In the genomic region with DNA sequence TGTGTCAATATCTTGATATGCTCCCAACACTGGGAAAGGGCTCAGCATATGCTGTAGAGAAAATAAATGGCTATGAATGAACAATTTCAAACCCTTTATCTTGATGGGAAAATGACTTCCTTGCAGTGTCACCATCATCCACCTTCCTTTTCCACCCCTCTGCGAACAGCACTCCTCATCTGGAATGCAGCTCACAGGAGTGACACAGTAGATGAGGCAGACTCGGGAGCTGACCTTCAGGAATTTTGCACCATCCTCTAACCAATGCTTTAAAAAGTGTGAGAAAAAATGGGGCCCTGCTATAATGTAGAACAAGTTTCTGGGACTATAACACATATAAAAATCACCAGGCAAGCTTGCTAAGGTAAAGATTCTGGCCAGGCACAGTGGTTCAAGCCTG, we compare ENCODE assay signal across 32 cellular contexts.
"Had no signal": no experiment of that assay in that cellular context is flagged by ENCODE, and none has a peak within 500 bp of the region (broad histone marks: within the 10 kb centered on the region; RNA-seq: fewer than 3 reads in every experiment).

No MANE protein-coding gene starts in this region.

- H3K4me1 Mint-ChIP-seq: activated CD4-positive, alpha-beta memory T cell treated with anti-CD3 and anti-CD28 coated beads, Interleukin-2, amount 10 ng/mL, durations not matched to agents 7 days and 5 days; activated CD4-positive, alpha-beta T cell treated with anti-CD3 and anti-CD28 coated beads, Interleukin-2, amount 10 ng/mL, durations not matched to agents 24 days and 14 days; activated naive CD4-positive, alpha-beta T cell treated with anti-CD3 and anti-CD28 coated beads, Interleukin-2, amount 50 U/mL, for 24 hours; activated naive CD8-positive, alpha-beta T cell treated with anti-CD3 and anti-CD28 coated beads, Interleukin-2, amount 50 U/mL, for 24 hours; central memory CD8-positive, alpha-beta T cell; naive thymus-derived CD4-positive, alpha-beta T cell had no signal

- H3K4me3 Mint-ChIP-seq: activated CD4-positive, alpha-beta memory T cell treated with anti-CD3 and anti-CD28 coated beads, Interleukin-2, amount 10 ng/mL, durations not matched to agents 7 days and 5 days; activated CD4-positive, alpha-beta T cell treated with anti-CD3 and anti-CD28 coated beads, Interleukin-2, amount 10 ng/mL, durations not matched to agents 24 days and 14 days; activated naive CD4-positive, alpha-beta T cell treated with anti-CD3 and anti-CD28 coated beads, Interleukin-2, amount 50 U/mL, for 24 hours; activated naive CD8-positive, alpha-beta T cell treated with anti-CD3 and anti-CD28 coated beads, Interleukin-2, amount 50 U/mL, for 24 hours; central memory CD8-positive, alpha-beta T cell; naive thymus-derived CD4-positive, alpha-beta T cell; T-helper 1 cell treated with Interleukin-12 subunit alpha and Interleukin-12 subunit beta and Interleukin-4 antibody, amounts not matched to agents 30 μg/mL and 1 μg/mL, for 36 hours had no signal

- H3K27me3 ChIP-seq: breast epithelium, pancreas, sigmoid colon had no signal

- FAIRE-seq: endometrium, pancreas had no signal

- H3K4me1 ChIP-seq: breast epithelium, esophagus squamous epithelium, pancreas, psoas muscle, sigmoid colon, suprapubic skin, tibial artery, upper lobe of right lung had no signal

- H3K36me3 Mint-ChIP-seq: activated naive CD4-positive, alpha-beta T cell treated with anti-CD3 and anti-CD28 coated beads, Interleukin-2, amount 50 U/mL, for 24 hours; naive thymus-derived CD4-positive, alpha-beta T cell had no signal

- DNase-seq: activated CD4-positive, alpha-beta memory T cell treated with anti-CD3 and anti-CD28 coated beads, Interleukin-2, amount 10 ng/mL, durations not matched to agents 7 days and 5 days; activated CD4-positive, alpha-beta T cell treated with anti-CD3 and anti-CD28 coated beads, Interleukin-2, amount 10 ng/mL, durations not matched to agents 24 days and 14 days; activated CD4-positive, CD25-positive, alpha-beta regulatory T cell treated with anti-CD3 and anti-CD28 coated beads, Interleukin-2, amount 50 U/mL, for 72 hours; activated naive CD8-positive, alpha-beta T cell treated with anti-CD3 and anti-CD28 coated beads, Interleukin-2, amount 50 U/mL, for 24 hours; activated T-cell treated with anti-CD3 and anti-CD28 coated beads, Interleukin-2, amount 50 U/mL, for 48 hours; amygdala; dermis blood vessel endothelial cell; effector CD4-positive, alpha-beta T cell; esophagus squamous epithelium; foreskin melanocyte; islet precursor cell; left cardiac atrium; left ventricle myocardium superior; midbrain; naive thymus-derived CD4-positive, alpha-beta T cell; pancreas; psoas muscle; sigmoid colon; stimulated activated CD4-positive, alpha-beta T cell treated with anti-CD3 and anti-CD28 coated beads, Interleukin-1b, Interleukin-23, amount 100 ng/mL, for 48 hours; stimulated activated naive CD4-positive, alpha-beta T cell; T-helper 9 cell; tibial artery; upper lobe of right lung had no signal

- H3K4me2 ChIP-seq: smooth muscle cell had no signal

- H3K27ac ChIP-seq: breast epithelium, epithelial cell of prostate, esophagus squamous epithelium, pancreas, psoas muscle, sigmoid colon, suprapubic skin, tibial artery, upper lobe of right lung had no signal

- H3K4me3 ChIP-seq: breast epithelium, esophagus squamous epithelium, pancreas, psoas muscle, sigmoid colon, smooth muscle cell, suprapubic skin, tibial artery, upper lobe of right lung had no signal

- H3K27ac Mint-ChIP-seq: activated CD4-positive, alpha-beta memory T cell treated with anti-CD3 and anti-CD28 coated beads, Interleukin-2, amount 10 ng/mL, durations not matched to agents 7 days and 5 days; activated CD4-positive, alpha-beta T cell treated with anti-CD3 and anti-CD28 coated beads, Interleukin-2, amount 10 ng/mL, durations not matched to agents 24 days and 14 days; activated naive CD4-positive, alpha-beta T cell treated with anti-CD3 and anti-CD28 coated beads, Interleukin-2, amount 50 U/mL, for 24 hours; activated naive CD8-positive, alpha-beta T cell treated with anti-CD3 and anti-CD28 coated beads, Interleukin-2, amount 50 U/mL, for 24 hours; activated T-helper 2 cell treated with anti-CD3 and anti-CD28 coated beads, Interferon-gamma antibody, Interleukin-2, Interleukin-4, amounts not matched to agents 10 μg/mL and 5 μg/mL and 100 μg/mL, durations not matched to agents 14 hours and 24 hours and 36 hours; naive thymus-derived CD4-positive, alpha-beta T cell; T-helper 1 cell treated with Interleukin-12 subunit alpha and Interleukin-12 subunit beta and Interleukin-4 antibody, amounts not matched to agents 30 μg/mL and 1 μg/mL, for 36 hours had no signal

- H3K9me3 Mint-ChIP-seq: activated CD4-positive, alpha-beta memory T cell treated with anti-CD3 and anti-CD28 coated beads, Interleukin-2, amount 10 ng/mL, durations not matched to agents 7 days and 5 days; activated CD4-positive, alpha-beta T cell treated with anti-CD3 and anti-CD28 coated beads, Interleukin-2, amount 10 ng/mL, durations not matched to agents 24 days and 14 days; activated naive CD4-positive, alpha-beta T cell treated with anti-CD3 and anti-CD28 coated beads, Interleukin-2, amount 50 U/mL, for 24 hours; activated naive CD8-positive, alpha-beta T cell treated with anti-CD3 and anti-CD28 coated beads, Interleukin-2, amount 50 U/mL, for 24 hours; activated T-helper 2 cell treated with anti-CD3 and anti-CD28 coated beads, Interferon-gamma antibody, Interleukin-2, Interleukin-4, amounts not matched to agents 10 μg/mL and 5 μg/mL and 100 μg/mL, durations not matched to agents 14 hours and 24 hours and 36 hours; central memory CD8-positive, alpha-beta T cell; T-helper 1 cell treated with Interleukin-12 subunit alpha and Interleukin-12 subunit beta and Interleukin-4 antibody, amounts not matched to agents 30 μg/mL and 1 μg/mL, for 36 hours had no signal

- H3K36me3 ChIP-seq: breast epithelium, esophagus squamous epithelium, pancreas, sigmoid colon, suprapubic skin, tibial artery, upper lobe of right lung had no signal

- ATAC-seq: activated naive CD8-positive, alpha-beta T cell treated with anti-CD3 and anti-CD28 coated beads, Interleukin-2, amount 50 U/mL, for 24 hours; left ventricle myocardium superior; naive thymus-derived CD4-positive, alpha-beta T cell; pancreas; psoas muscle; upper lobe of right lung had no signal

- H3K9me3 ChIP-seq: breast epithelium, esophagus squamous epithelium, pancreas, psoas muscle, sigmoid colon, suprapubic skin, tibial artery, upper lobe of right lung had no signal
